In the genomic region with DNA sequence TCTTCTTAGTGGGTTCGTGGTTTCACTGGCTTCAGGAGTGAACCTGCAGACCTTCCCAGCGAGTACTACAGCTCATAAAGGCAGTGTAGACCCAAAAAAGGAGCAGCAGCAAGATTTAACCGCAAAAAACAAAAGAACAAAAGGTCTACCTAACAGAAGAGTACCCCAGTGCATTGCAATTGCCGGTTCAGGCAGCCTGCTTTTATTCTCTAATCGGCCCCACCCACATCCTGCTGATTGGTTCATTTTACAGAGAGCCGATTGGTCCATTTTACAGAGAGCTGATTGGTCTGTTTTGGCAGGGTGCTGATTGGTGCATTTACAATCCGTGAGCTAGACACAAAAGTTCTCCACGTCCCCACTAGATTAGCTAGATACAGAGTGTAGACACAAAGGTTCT, we compare ENCODE assay signal across 6 cellular contexts. TPM values are rescaled to one million over a fixed set of nuclear protein-coding genes. Genes with fewer than 3 reads are reported as not detected.
DNase-seq lines count a peak whose midpoint lies in the region; ATAC-seq and TF ChIP-seq lines count a peak whose summit lies in the region.

No MANE protein-coding gene starts in this region.

- no peaks in the 10 kb centered on the region for H3F3A ChIP-seq in smooth muscle cell (ENCODE audit: low read depth)

- peak overlapping the region; percentile 68 for H3K27ac Mint-ChIP-seq in activated CD4-positive, alpha-beta T cell treated with anti-CD3 and anti-CD28 coated beads, Interleukin-2, amount 10 ng/mL, durations not matched to agents 24 days and 14 days

- H3K9ac ChIP-seq in smooth muscle cell (ENCODE audit: low read depth): no peak overlapping the region

- H3K27me3 Mint-ChIP-seq in activated CD4-positive, alpha-beta T cell treated with anti-CD3 and anti-CD28 coated beads, Interleukin-2, amount 10 ng/mL, durations not matched to agents 24 days and 14 days: no peaks in the 10 kb centered on the region

- H4K20me1 ChIP-seq in smooth muscle cell (ENCODE audit: low read depth): no peaks in the 10 kb centered on the region

- ATAC-seq in HG03378 (IDR thresholded peaks at IDR 0.05; ENCODE audit: unreplicated experiment) (no peak), GM19328 (IDR thresholded peaks at IDR 0.05; ENCODE audit: unreplicated experiment) (no peak)

- no peaks in the 10 kb centered on the region for H3K9me3 Mint-ChIP-seq in activated CD4-positive, alpha-beta T cell treated with anti-CD3 and anti-CD28 coated beads, Interleukin-2, amount 10 ng/mL, durations not matched to agents 24 days and 14 days

- H3K36me3 Mint-ChIP-seq in activated CD4-positive, alpha-beta T cell treated with anti-CD3 and anti-CD28 coated beads, Interleukin-2, amount 10 ng/mL, durations not matched to agents 24 days and 14 days (ENCODE audit: low read depth): peaks cover 14% of the 10 kb centered on the region

- H3K4me3 Mint-ChIP-seq in activated CD4-positive, alpha-beta T cell treated with anti-CD3 and anti-CD28 coated beads, Interleukin-2, amount 10 ng/mL, durations not matched to agents 24 days and 14 days: peak overlapping the region; percentile 18

- H3K4me1 ChIP-seq in smooth muscle cell (ENCODE audit: low read depth): peaks cover 6% of the 10 kb centered on the region

- H3K4me1 Mint-ChIP-seq in activated CD4-positive, alpha-beta T cell treated with anti-CD3 and anti-CD28 coated beads, Interleukin-2, amount 10 ng/mL, durations not matched to agents 24 days and 14 days: peaks cover 44% of the 10 kb centered on the region

- no peak overlapping the region for H2AFZ ChIP-seq in smooth muscle cell (ENCODE audit: low read depth)

- no peaks in the 10 kb centered on the region for H3K9me3 ChIP-seq in smooth muscle cell (replicated peaks; ENCODE audit: low read depth)

- DNase-seq in M059J (ENCODE audit: low read depth) (peak; percentile 15), smooth muscle cell (lab: John Stamatoyannopoulos, UW; ENCODE audit: unreplicated experiment) (no peak)
- DNase-seq in activated CD4-positive, alpha-beta T cell treated with anti-CD3 and anti-CD28 coated beads, Interleukin-2, amount 10 ng/mL, durations not matched to agents 24 days and 14 days: peak; percentile 90
- peak; percentile 42 for DNase-seq in stimulated activated CD4-positive, alpha-beta T cell treated with anti-CD3 and anti-CD28 coated beads, Interleukin-12 subunit alpha, Interleukin-12 subunit beta, amount 100 ng/mL, for 4 hours

- no peak overlapping the region for H3K4me3 ChIP-seq in smooth muscle cell

- no peak overlapping the region for H3K27ac ChIP-seq in smooth muscle cell (ENCODE audit: low read depth)

- intact Hi-C loops in activated CD4-positive, alpha-beta T cell treated with anti-CD3 and anti-CD28 coated beads, Interleukin-2, amount 10 ng/mL, durations not matched to agents 24 days and 14 days (cut with micrococcal nuclease): no loop called here

- H3K36me3 ChIP-seq in smooth muscle cell (ENCODE audit: low read depth): no peaks in the 10 kb centered on the region

- TF ChIP-seq CTCF in smooth muscle cell (IDR thresholded peaks at IDR 0.05; ENCODE audit: borderline replicate concordance, insufficient read depth, poor library complexity, severe bottlenecking): no peak

- WGBS in smooth muscle cell (ENCODE audit: low lambda C conversion rate): 70% methylated on average over 8 of the region's 8 CpGs

- H3K4me2 ChIP-seq in smooth muscle cell: no peak overlapping the region

- H3K27me3 ChIP-seq in smooth muscle cell (ENCODE audit: low read depth): no peaks in the 10 kb centered on the region

- H3K79me2 ChIP-seq in smooth muscle cell (ENCODE audit: low read depth): peaks cover 5% of the 10 kb centered on the region

RNA-seq across cellular contexts. Expression of gene ARRB2, which starts 2.0 kb away (rescaled TPM):
- total RNA-seq in M059J (2014; rRNA removed; shearing (Covaris generic)): 12.5 and 15.4 TPM in 2 replicates
- total RNA-seq in activated CD4-positive, alpha-beta T cell treated with anti-CD3 and anti-CD28 coated beads, Interleukin-2, amount 10 ng/mL, durations not matched to agents 24 days and 14 days: 189 and 193 TPM in 2 replicates
- total RNA-seq in smooth muscle cell: 1.1 and 4.0 TPM in 2 replicates
- polyA plus RNA-seq in smooth muscle cell: 6.6 and 7.6 TPM in 2 replicates

RNA-seq across cellular contexts. Expression of gene PELP1, which starts 4.5 kb away (rescaled TPM):
- 12.5 and 20.8 TPM in 2 replicates for total RNA-seq in M059J (2014; rRNA removed; shearing (Covaris generic))
- 140 and 141 TPM in 2 replicates for total RNA-seq in activated CD4-positive, alpha-beta T cell treated with anti-CD3 and anti-CD28 coated beads, Interleukin-2, amount 10 ng/mL, durations not matched to agents 24 days and 14 days
- total RNA-seq in smooth muscle cell: 11.6 and 32.0 TPM in 2 replicates
- 31.1 and 33.6 TPM in 2 replicates for polyA plus RNA-seq in smooth muscle cell

RNA-seq across cellular contexts. Expression of gene MED11, which starts 22.8 kb away (rescaled TPM):
- total RNA-seq in M059J (2014; rRNA removed; shearing (Covaris generic)): 15.4 and 18.7 TPM in 2 replicates
- total RNA-seq in activated CD4-positive, alpha-beta T cell treated with anti-CD3 and anti-CD28 coated beads, Interleukin-2, amount 10 ng/mL, durations not matched to agents 24 days and 14 days: 19.1 and 20.4 TPM in 2 replicates
- 10.9 and 25.0 TPM in 2 replicates for total RNA-seq in smooth muscle cell
- 20.4 and 34.1 TPM in 2 replicates for polyA plus RNA-seq in smooth muscle cell

RNA-seq across cellular contexts. Expression of gene ZMYND15, which starts 31.2 kb away (rescaled TPM):
- total RNA-seq in M059J (2014; rRNA removed; shearing (Covaris generic)): not detected in 2 replicates
- total RNA-seq in activated CD4-positive, alpha-beta T cell treated with anti-CD3 and anti-CD28 coated beads, Interleukin-2, amount 10 ng/mL, durations not matched to agents 24 days and 14 days: not detected in 2 replicates
- total RNA-seq in smooth muscle cell: not detected in 2 replicates
- polyA plus RNA-seq in smooth muscle cell: 0.54 TPM in 1 of 2 replicates, not detected in the other

RNA-seq across cellular contexts. Expression of gene CXCL16, which starts 31.3 kb away (rescaled TPM):
- total RNA-seq in M059J (2014; rRNA removed; shearing (Covaris generic)): 2.9 and 5.5 TPM in 2 replicates
- 1.8 and 2.5 TPM in 2 replicates for total RNA-seq in activated CD4-positive, alpha-beta T cell treated with anti-CD3 and anti-CD28 coated beads, Interleukin-2, amount 10 ng/mL, durations not matched to agents 24 days and 14 days
- total RNA-seq in smooth muscle cell: 2.4 and 3.2 TPM in 2 replicates
- 2.3 and 9.2 TPM in 2 replicates for polyA plus RNA-seq in smooth muscle cell

Comparison
In these comparisons a context has a peak if more than half of its experiments do, and no peak if none do; other contexts are left out.
1. RNA of gene ARRB2, which starts 2.0 kb away (total RNA-seq): 189 to 193 TPM in activated CD4-positive, alpha-beta T cell treated with anti-CD3 and anti-CD28 coated beads, Interleukin-2, amount 10 ng/mL, durations not matched to agents 24 days and 14 days; 12.5 to 15.4 TPM in M059J and 1.1 to 4.0 TPM in smooth muscle cell; every median in the first group is over 10 times any median in the second.